In the genomic region with DNA sequence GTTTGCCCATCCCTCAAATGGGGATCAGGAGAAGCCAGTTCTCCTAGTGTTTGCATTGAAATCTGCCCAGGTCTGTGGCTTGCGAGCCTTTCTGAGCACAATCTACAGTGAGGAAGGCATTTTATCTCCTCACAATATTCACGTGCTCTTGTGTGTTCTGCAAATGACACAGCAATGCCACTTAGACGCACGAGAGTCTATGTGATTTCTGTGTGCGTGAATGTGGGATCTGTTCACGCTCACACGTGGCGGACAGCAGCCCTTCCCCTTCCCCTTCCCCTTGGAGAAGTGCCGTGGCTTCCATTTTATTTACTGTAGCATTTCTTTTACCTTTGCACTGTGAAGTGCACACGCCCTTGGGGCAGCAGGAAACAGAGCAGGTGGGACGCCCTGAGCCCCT, we compare ENCODE assay signal across 25 cellular contexts. TPM values are rescaled to one million over a fixed set of nuclear protein-coding genes. Genes with fewer than 3 reads are reported as not detected.
"Had no signal": no experiment of that assay in that cellular context is flagged by ENCODE, and none has a peak within 500 bp of the region (broad histone marks: within the 10 kb centered on the region; RNA-seq: fewer than 3 reads in every experiment).

No MANE protein-coding gene starts in this region.

- H3K27ac Mint-ChIP-seq: activated CD4-positive, alpha-beta memory T cell treated with anti-CD3 and anti-CD28 coated beads for 36 hours; activated naive CD8-positive, alpha-beta T cell; activated T-helper 17 cell treated with anti-CD3 and anti-CD28 coated beads, Interleukin-2, amount 50 U/mL, for 72 hours had no signal

- H3K4me3 ChIP-seq: SJCRH30 had no signal

- H3K27me3 ChIP-seq: SJCRH30 had no signal

- H3K27me3 Mint-ChIP-seq: activated CD4-positive, alpha-beta T cell treated with anti-CD3 and anti-CD28 coated beads, Interleukin-2, amount 10 ng/mL, durations not matched to agents 7 days and 5 days; activated naive CD8-positive, alpha-beta T cell had no signal

- H3K9ac ChIP-seq: SK-N-SH had no signal

- H3K36me3 ChIP-seq: SJCRH30 had no signal

- H3K4me3 Mint-ChIP-seq: activated CD4-positive, alpha-beta memory T cell treated with anti-CD3 and anti-CD28 coated beads for 36 hours; activated CD4-positive, alpha-beta T cell treated with anti-CD3 and anti-CD28 coated beads, Interleukin-2, amount 10 ng/mL, durations not matched to agents 7 days and 5 days; activated naive CD4-positive, alpha-beta T cell treated with anti-CD3 and anti-CD28 coated beads for 36 hours; activated naive CD8-positive, alpha-beta T cell; activated T-helper 17 cell treated with anti-CD3 and anti-CD28 coated beads, Interleukin-2, amount 50 U/mL, for 72 hours had no signal

- H3K36me3 Mint-ChIP-seq: activated CD4-positive, alpha-beta memory T cell treated with anti-CD3 and anti-CD28 coated beads for 36 hours; activated naive CD8-positive, alpha-beta T cell had no signal

- H3K4me2 ChIP-seq: SK-N-SH had no signal

- DNase-seq: activated CD4-positive, alpha-beta memory T cell treated with anti-CD3 and anti-CD28 coated beads for 36 hours; activated CD4-positive, alpha-beta T cell treated with anti-CD3 and anti-CD28 coated beads, Interleukin-2, amount 10 ng/mL, durations not matched to agents 7 days and 5 days; activated CD4-positive, CD25-positive, alpha-beta regulatory T cell; activated CD8-positive, alpha-beta memory T cell treated with anti-CD3 and anti-CD28 coated beads for 24 hours; activated gamma-delta T cell; activated naive CD4-positive, alpha-beta T cell treated with anti-CD3 and anti-CD28 coated beads for 36 hours; activated T-cell treated with anti-CD3 and anti-CD28 coated beads, Interleukin-2, amount 50 U/mL, for 48 hours; amygdala; cerebellar nuclear complex; Karpas-422; MM.1S; NCI-H1105; NCI-H146; NCI-H2029; NCI-H2107; NCI-H510A treated with DMSO at 0.1 percent for 48 hours; NCI-H69; Right ventricle myocardium superior; SJCRH30; SK-N-SH; T-helper 1 cell had no signal

- H3K9me3 ChIP-seq: SK-N-SH had no signal

- H3K27ac ChIP-seq: SJCRH30, VCaP had no signal

- ATAC-seq: activated T-helper 17 cell treated with anti-CD3 and anti-CD28 coated beads, Interleukin-2, amount 50 U/mL, for 72 hours had no signal

RNA-seq across cellular contexts. Expression of a gene that starts 17.7 kb away (rescaled TPM):
- total RNA-seq: activated CD4-positive, alpha-beta T cell treated with anti-CD3 and anti-CD28 coated beads, Interleukin-2, amount 10 ng/mL, durations not matched to agents 7 days and 5 days; activated naive CD4-positive, alpha-beta T cell treated with anti-CD3 and anti-CD28 coated beads for 36 hours; RPMI7951 had no signal
- polyA plus RNA-seq: SK-N-SH had no signal
